Comparison of ENCODE assay signal across 8 cellular contexts in the genomic region with DNA sequence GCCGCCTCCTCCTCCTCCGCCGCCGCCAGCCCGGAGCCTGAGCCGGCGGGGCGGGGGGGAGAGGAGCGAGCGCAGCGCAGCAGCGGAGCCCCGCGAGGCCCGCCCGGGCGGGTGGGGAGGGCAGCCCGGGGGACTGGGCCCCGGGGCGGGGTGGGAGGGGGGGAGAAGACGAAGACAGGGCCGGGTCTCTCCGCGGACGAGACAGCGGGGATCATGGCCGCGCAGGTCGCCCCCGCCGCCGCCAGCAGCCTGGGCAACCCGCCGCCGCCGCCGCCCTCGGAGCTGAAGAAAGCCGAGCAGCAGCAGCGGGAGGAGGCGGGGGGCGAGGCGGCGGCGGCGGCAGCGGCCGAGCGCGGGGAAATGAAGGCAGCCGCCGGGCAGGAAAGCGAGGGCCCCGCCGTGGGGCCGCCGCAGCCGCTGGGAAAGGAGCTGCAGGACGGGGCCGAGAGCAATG. TPM values are rescaled to one million over a fixed set of nuclear protein-coding genes. Genes with fewer than 3 reads are reported as not detected.
DNase-seq lines count a peak whose midpoint lies in the region; ATAC-seq lines count a peak whose summit lies in the region.

No MANE protein-coding gene starts in this region.

- POLR2A ChIA-PET in naive thymus-derived CD4-positive, alpha-beta T cell (lab: Charles Lee): interaction anchor here (1.0 to 17.4 kb wide), 17 partner anchors 11 to 224 kb away, joined by 3 to 383 read pairs (median 11); a partner anchor contains a TSS

- H3K27me3 Mint-ChIP-seq in naive thymus-derived CD4-positive, alpha-beta T cell: no peaks in the 10 kb centered on the region

- CTCF ChIA-PET in naive thymus-derived CD4-positive, alpha-beta T cell (lab: Charles Lee): interaction anchor here (0.7 to 3.2 kb wide), 3 partner anchors 17 to 93 kb away, joined by 4 to 25 read pairs (median 5); a partner anchor contains a TSS

- peaks cover 0 to 6% (median 0%) of the 10 kb centered on the region in 5 donors for H3K36me3 Mint-ChIP-seq in naive thymus-derived CD4-positive, alpha-beta T cell

- intact Hi-C loops in naive thymus-derived CD4-positive, alpha-beta T cell (cut with micrococcal nuclease): loop anchor here (1.0 to 10.0 kb wide), 9 partner anchors 94 to 1859 kb away; a partner anchor contains a TSS
- intact Hi-C loops in aorta (cut with DNase I): loop anchor here (1.0 to 5.0 kb wide), 2 partner anchors 76 to 91 kb away; a partner anchor contains a TSS

- peak overlapping the region in 1 of 9 donors; percentile 69 for H3K27ac Mint-ChIP-seq in naive thymus-derived CD4-positive, alpha-beta T cell

- H3K9me3 ChIP-seq in duodenal mucosa (ENCODE audit: control insufficient read depth in 1 of 2, low read length in 2 of 2): no peaks in the 10 kb centered on the region
- no peaks in the 10 kb centered on the region for H3K9me3 ChIP-seq in naive thymus-derived CD4-positive, alpha-beta T cell (ENCODE audit: control insufficient read depth in 2 of 3, low read length in 3 of 3)
- H3K9me3 ChIP-seq in aorta (ENCODE audit: control insufficient read depth, low read length): no peaks in the 10 kb centered on the region

- DNase-seq in Daoy (ENCODE audit: low read depth) (peak; percentile 27), NAMALWA (ENCODE audit: low spot score) (peak; percentile 25), aorta (peak; percentile 56 to 81), hippocampal formation (lab: John Stamatoyannopoulos, UW) (no peak)
- peak in 5 of 9 donors; percentile 36 to 75 (median 60) for DNase-seq in naive thymus-derived CD4-positive, alpha-beta T cell

- H3K4me1 ChIP-seq in duodenal mucosa (ENCODE audit: control insufficient read depth in 1 of 2, insufficient read depth in 2 of 2, low read length in 2 of 2): peaks cover 48 to 55% of the 10 kb centered on the region in 2 donors
- H3K4me1 ChIP-seq in naive thymus-derived CD4-positive, alpha-beta T cell (ENCODE audit: control insufficient read depth in 2 of 2, insufficient read depth in 2 of 2, low read length in 2 of 2): peaks cover 43 to 45% of the 10 kb centered on the region in 2 donors
- H3K4me1 ChIP-seq in aorta (ENCODE audit: control insufficient read depth in 1 of 2, insufficient read depth in 2 of 2, low read length in 2 of 2): peaks cover 2 to 11% of the 10 kb centered on the region in 2 donors

- H3K36me3 ChIP-seq in duodenal mucosa (ENCODE audit: control insufficient read depth in 1 of 2, insufficient read depth in 2 of 2, low read length in 2 of 2) (no peaks in the 10 kb centered on the region), aorta (ENCODE audit: control insufficient read depth in 1 of 2, insufficient read depth in 2 of 2, low read length in 1 of 2) (no peaks in the 10 kb centered on the region)
- no peaks in the 10 kb centered on the region for H3K36me3 ChIP-seq in naive thymus-derived CD4-positive, alpha-beta T cell (ENCODE audit: control insufficient read depth in 2 of 3, insufficient read depth in 3 of 3, low read length in 3 of 3)

- no peaks in the 10 kb centered on the region for H3K9me3 Mint-ChIP-seq in naive thymus-derived CD4-positive, alpha-beta T cell

- H3K9ac ChIP-seq in duodenal mucosa (ENCODE audit: low read depth in 1 of 2, low read length in 2 of 2): peak overlapping the region; percentile 74 to 84

- peak overlapping the region in 8 of 10 donors; percentile 21 to 94 (median 67) for H3K4me3 Mint-ChIP-seq in naive thymus-derived CD4-positive, alpha-beta T cell

- H3K4me3 ChIP-seq in duodenal mucosa (ENCODE audit: low read depth in 1 of 2, low read length in 2 of 2): peak overlapping the region; percentile 84 to 89
- H3K4me3 ChIP-seq in naive thymus-derived CD4-positive, alpha-beta T cell (ENCODE audit: low read length): peak overlapping the region; percentile 76
- peak overlapping the region; percentile 95 to 100 for H3K4me3 ChIP-seq in aorta (ENCODE audit: low read length in 2 of 2)

- H3K27me3 ChIP-seq in duodenal mucosa (ENCODE audit: control insufficient read depth in 1 of 2, insufficient read depth in 2 of 2, low read length in 2 of 2): no peaks in the 10 kb centered on the region
- H3K27me3 ChIP-seq in naive thymus-derived CD4-positive, alpha-beta T cell (ENCODE audit: control insufficient read depth in 2 of 2, insufficient read depth in 2 of 2, low read length in 2 of 2): no peaks in the 10 kb centered on the region
- no peaks in the 10 kb centered on the region for H3K27me3 ChIP-seq in aorta (ENCODE audit: control insufficient read depth in 1 of 2, insufficient read depth in 2 of 2, low read length in 1 of 2)

- 0 to 1% methylated on average over 18 to 60 of the region's 60 CpGs for WGBS in aorta, 2 donors

- peaks cover 14 to 31% (median 26%) of the 10 kb centered on the region in 7 donors for H3K4me1 Mint-ChIP-seq in naive thymus-derived CD4-positive, alpha-beta T cell

- H3K27ac ChIP-seq in duodenal mucosa (ENCODE audit: low read depth, low read length): peak overlapping the region; percentile 83
- H3K27ac ChIP-seq in naive thymus-derived CD4-positive, alpha-beta T cell (ENCODE audit: low read depth, low read length): peak overlapping the region; percentile 83
- peak overlapping the region; percentile 91 to 93 for H3K27ac ChIP-seq in aorta (ENCODE audit: low read depth in 1 of 2, low read length in 2 of 2)

- no peak for ATAC-seq in naive thymus-derived CD4-positive, alpha-beta T cell
- no peak for ATAC-seq in aorta (ENCODE audit: low FRiP score)
- ATAC-seq in GM21576 (IDR thresholded peaks at IDR 0.05; ENCODE audit: unreplicated experiment): no peak
- no peak for ATAC-seq in HG02885 (IDR thresholded peaks at IDR 0.05; ENCODE audit: poor library complexity, unreplicated experiment)

RNA-seq across cellular contexts. Expression of a gene that starts 0.4 kb away (rescaled TPM):
- 12.4 and 12.6 TPM in 2 replicates for total RNA-seq in Daoy (2014; rRNA removed; shearing (Covaris generic))
- 100 to 1,000 TPM; 118 to 148 (median 131) TPM for total RNA-seq in naive thymus-derived CD4-positive, alpha-beta T cell
- 10 to 100 TPM; 22.3 to 26.6 TPM for polyA plus RNA-seq in naive thymus-derived CD4-positive, alpha-beta T cell
- total RNA-seq in aorta: 10 to 100 TPM; 55.9 to 72.3 TPM
- polyA plus RNA-seq in aorta: 10 to 100 TPM in 1 of 2 donors, 1 to 10 TPM in 1; 6.5 to 13.7 TPM

Comparison
In these comparisons a context has a peak if more than half of its experiments do, and no peak if none do; other contexts are left out.
1. DNase-seq: peak in Daoy (single experiment), NAMALWA (single experiment), naive thymus-derived CD4-positive, alpha-beta T cell (5 of 9) and aorta (2 of 2); none in hippocampal formation (0 of 2).
2. Peak in every context shown above with its lines, with median percentiles within 50 percentile points of each other: H3K27ac ChIP-seq and H3K4me3 ChIP-seq.